In genomic region chr6:72619883-72620696, GRCh38 we compare ENCODE assay signal across 1 cellular context.
TF ChIP-seq lines count a peak whose summit lies in the region.

No MANE protein-coding gene starts in this region.

TF ChIP-seq in GM12878, 131 proteins besides CTCF, POLR2A, EP300 and RAD21 (continued from another document and continues in another):
- peak; percentile 16 for TF ChIP-seq BCL3 (IDR thresholded peaks at IDR 0.05; ENCODE audit: borderline replicate concordance, insufficient read depth, low read depth, low read length, poor library complexity, severe bottlenecking)
- no peak for TF ChIP-seq NFYA (IDR thresholded peaks at IDR 0.05; ENCODE audit: borderline replicate concordance, low read depth, low read length)
- TF ChIP-seq ASH2L (IDR thresholded peaks at IDR 0.05; ENCODE audit: borderline replicate concordance, low read depth), result no peak
- TF ChIP-seq JUND (IDR thresholded peaks at IDR 0.05; ENCODE audit: low read depth, low read length), result no peak
- TF ChIP-seq E2F8 (IDR thresholded peaks at IDR 0.05; ENCODE audit: low read depth, partially characterized antibody), result no peak
- peak; percentile 40; the same call in 1 of the 2 replicates for TF ChIP-seq BCL11A (IDR thresholded peaks at IDR 0.05; ENCODE audit: low read depth, low read length)
- TF ChIP-seq YY1 (IDR thresholded peaks at IDR 0.05; ENCODE audit: low read depth, low read length), result peak; percentile 71
- peak; percentile 33; the same call in 1 of the 2 replicates for TF ChIP-seq USF2 (IDR thresholded peaks at IDR 0.05; ENCODE audit: borderline replicate concordance, low read depth, low read length)
- TF ChIP-seq ZBTB33 (IDR thresholded peaks at IDR 0.05), result no peak
- TF ChIP-seq FOXM1 (IDR thresholded peaks at IDR 0.05; ENCODE audit: low read depth, low read length), result 0 out of 2 replicates have a peak, but pooled peaks have one; percentile 44
- TF ChIP-seq NR2C2 (IDR thresholded peaks at IDR 0.05; ENCODE audit: borderline replicate concordance, control insufficient read depth, insufficient read length, low read depth), result no peak
- peak; percentile 61 for TF ChIP-seq NFIC (IDR thresholded peaks at IDR 0.05; ENCODE audit: low read depth, low read length)
- peak in 1 of 2 experiments; percentile 76; a peak in 1 of 4 replicates for TF ChIP-seq ETV6 (conservative IDR thresholded peaks at IDR 0.05 in 1 of 2, IDR thresholded peaks at IDR 0.05 in 1 of 2; ENCODE audit: borderline replicate concordance in 1 of 2, low read depth in 1 of 2)
- TF ChIP-seq RELB (IDR thresholded peaks at IDR 0.05; ENCODE audit: low read depth), result peak; percentile 87
- no peak for TF ChIP-seq SIX5 (IDR thresholded peaks at IDR 0.05; ENCODE audit: low read depth, low read length, severe bottlenecking)
- no peak for TF ChIP-seq ZNF384 (IDR thresholded peaks at IDR 0.05; ENCODE audit: borderline replicate concordance, low read depth, low read length)
- no peak for TF ChIP-seq HDAC6 (IDR thresholded peaks at IDR 0.05; ENCODE audit: unreplicated experiment)
- TF ChIP-seq ELK1 (IDR thresholded peaks at IDR 0.05; ENCODE audit: low read depth, low read length), result 0 out of 2 replicates have a peak, but pooled peaks have one; percentile 4
- no peak for TF ChIP-seq MYB (IDR thresholded peaks at IDR 0.05; ENCODE audit: borderline replicate concordance, low read depth, low read length)
- TF ChIP-seq ZZZ3 (IDR thresholded peaks at IDR 0.05; ENCODE audit: control insufficient read depth, insufficient read length, low read depth), result no peak
- TF ChIP-seq SMARCA5 (IDR thresholded peaks at IDR 0.05), result 0 out of 2 replicates have a peak, but pooled peaks have one; percentile 37
- TF ChIP-seq SREBF1 (IDR thresholded peaks at IDR 0.05; ENCODE audit: low read length), result no peak; the same call in 1 of the 2 replicates
- no peak for TF ChIP-seq E2F4 (IDR thresholded peaks at IDR 0.05; ENCODE audit: low read depth, low read length)
- no peak for TF ChIP-seq CBX3 (IDR thresholded peaks at IDR 0.05; ENCODE audit: borderline replicate concordance, low read depth)
- TF ChIP-seq STAT1 (conservative IDR thresholded peaks at IDR 0.05), result no peak
- TF ChIP-seq REST (IDR thresholded peaks at IDR 0.05; ENCODE audit: low read depth, low read length), result no peak; the same call in 1 of the 2 replicates
- no peak for TF ChIP-seq ZNF592 (IDR thresholded peaks at IDR 0.05)
- TF ChIP-seq CHD2 (IDR thresholded peaks at IDR 0.05; ENCODE audit: borderline replicate concordance, low read depth, low read length), result peak; percentile 26; the same call in 1 of the 2 replicates
- TF ChIP-seq RUNX3 (IDR thresholded peaks at IDR 0.05; ENCODE audit: low read length), result peak; percentile 69
- TF ChIP-seq ZBED1 (IDR thresholded peaks at IDR 0.05; ENCODE audit: borderline replicate concordance), result no peak
- TF ChIP-seq JUNB (IDR thresholded peaks at IDR 0.05), result no peak; the same call in 1 of the 2 replicates
- TF ChIP-seq EED (IDR thresholded peaks at IDR 0.05; ENCODE audit: low read depth), result peak; percentile 78; the same call in 1 of the 2 replicates
- TF ChIP-seq ZNF274 (IDR thresholded peaks at IDR 0.05; ENCODE audit: insufficient read depth, insufficient read length), result no peak
- TF ChIP-seq HCFC1 (IDR thresholded peaks at IDR 0.05; ENCODE audit: low read length), result no peak
- TF ChIP-seq POLR2AphosphoS5 (IDR thresholded peaks at IDR 0.05; ENCODE audit: low read length), result peak; percentile 76; the same call in 1 of the 2 replicates
- TF ChIP-seq MEF2B (IDR thresholded peaks at IDR 0.05; ENCODE audit: partially characterized antibody, poor library complexity, severe bottlenecking), result peak; percentile 94
- no peak for TF ChIP-seq IRF5 (IDR thresholded peaks at IDR 0.05; ENCODE audit: borderline replicate concordance)
- peak; percentile 33; the same call in 1 of the 2 replicates for TF ChIP-seq BACH1 (IDR thresholded peaks at IDR 0.05; ENCODE audit: borderline replicate concordance)
